In the genomic region with DNA sequence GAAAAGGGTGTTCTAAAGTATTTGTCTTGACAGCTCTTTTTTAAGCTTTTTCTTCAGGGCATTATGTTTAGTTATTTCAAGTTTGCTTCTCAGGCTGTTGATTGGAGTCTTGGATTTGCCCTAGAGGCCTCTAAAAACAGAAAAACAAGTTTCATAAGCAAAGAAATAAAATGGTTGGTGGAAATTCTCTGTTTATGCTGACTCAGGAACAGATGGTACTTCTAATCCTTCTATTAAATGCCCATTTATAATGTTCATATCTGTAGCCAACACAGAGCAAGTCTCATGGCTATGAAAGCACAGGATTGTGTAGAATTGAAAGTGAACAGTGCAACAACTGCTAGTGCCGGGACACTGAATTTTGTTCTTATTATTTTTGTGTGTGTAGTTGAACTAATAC, we compare ENCODE assay signal across 22 cellular contexts.
"Had no signal": no experiment of that assay in that cellular context is flagged by ENCODE, and none has a peak within 500 bp of the region (broad histone marks: within the 10 kb centered on the region; RNA-seq: fewer than 3 reads in every experiment).

No MANE protein-coding gene starts in this region.

- ATAC-seq: natural killer cell; right cardiac atrium; stimulated activated naive CD8-positive, alpha-beta T cell treated with anti-CD3 and anti-CD28 coated beads, Interleukin-15, Interleukin-2, amounts not matched to agents 100 U/mL and 50 U/mL, for 24 hours had no signal

- DNase-seq: activated CD4-positive, alpha-beta memory T cell treated with anti-CD3 and anti-CD28 coated beads, Interleukin-2, amount 10 ng/mL, durations not matched to agents 7 days and 5 days; activated CD4-positive, alpha-beta T cell treated with anti-CD3 and anti-CD28 coated beads for 1 hour; activated CD4-positive, alpha-beta T cell treated with anti-CD3 and anti-CD28 coated beads, Interleukin-2, amount 10 ng/mL, durations not matched to agents 7 days and 5 days; activated CD8-positive, alpha-beta memory T cell treated with anti-CD3 and anti-CD28 coated beads, Interleukin-2, amount 50 U/mL, for 48 hours; activated gamma-delta T cell; activated naive CD4-positive, alpha-beta T cell treated with anti-CD3 and anti-CD28 coated beads, Interleukin-2, amount 50 U/mL, for 16 hours; activated T-cell treated with anti-CD3 and anti-CD28 coated beads, Interleukin-2, amount 50 U/mL, for 24 hours; colonic mucosa; effector CD8-positive, alpha-beta T cell; esophagus squamous epithelium; foreskin melanocyte; glutamatergic neuron; islet precursor cell; left ventricle myocardium inferior; mesendoderm; natural killer cell; occipital lobe; right cardiac atrium; spleen; stimulated activated naive CD8-positive, alpha-beta T cell treated with anti-CD3 and anti-CD28 coated beads, Interleukin-15, Interleukin-2, amounts not matched to agents 100 U/mL and 50 U/mL, for 24 hours; testis; transverse colon had no signal
